ENCODE assay signal across 16 cellular contexts in the genomic region with DNA sequence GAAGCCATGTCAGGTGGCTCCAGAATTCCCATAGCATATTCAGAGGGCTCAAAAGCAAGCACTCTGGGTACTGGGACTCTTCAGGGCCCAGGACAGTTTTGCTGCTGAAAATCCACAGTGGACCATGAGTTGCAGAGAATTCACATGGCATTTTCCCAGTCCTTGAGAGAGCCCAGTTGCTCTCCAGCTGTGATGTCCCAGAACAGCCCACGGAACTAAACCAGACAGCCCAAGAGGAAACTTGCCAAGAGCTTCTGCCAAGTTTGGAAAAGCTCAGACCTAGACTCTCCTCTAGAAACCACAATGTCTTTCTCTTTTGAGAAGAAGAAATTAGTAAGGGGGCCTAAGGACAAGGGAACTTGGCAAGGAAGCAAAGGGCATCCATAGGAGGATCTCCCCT.
DNase-seq lines count a peak whose midpoint lies in the region; ATAC-seq and TF ChIP-seq lines count a peak whose summit lies in the region.
"Had no signal": no experiment of that assay in that cellular context is flagged by ENCODE, and none has a peak within 500 bp of the region (broad histone marks: within the 10 kb centered on the region; RNA-seq: fewer than 3 reads in every experiment).

No MANE protein-coding gene starts in this region.

- peak; percentile 25 for DNase-seq in AG10803 (ENCODE audit: low read depth)
- DNase-seq in brain microvascular endothelial cell, result peak; percentile 16
- DNase-seq in left ventricle myocardium inferior, result peak; percentile 24
- peak; percentile 48 to 64 (median 61) for DNase-seq in ovary
- DNase-seq in NCI-H2196 (lab: John Stamatoyannopoulos, UW; ENCODE audit: unreplicated experiment), result no peak
- no peak for DNase-seq in activated T-helper 1 cell treated with anti-CD3 and anti-CD28 coated beads, Interleukin-12 subunit alpha, Interleukin-12 subunit beta, Interleukin-2, Interleukin-4 antibody, amounts not matched to agents 30 ng/mL and 10 ng/mL and 1 ng/mL, durations not matched to agents 14 hours and 24 hours and 36 hours (ENCODE audit: low spot score)
- DNase-seq: activated CD4-positive, alpha-beta T cell treated with anti-CD3 and anti-CD28 coated beads, Interleukin-2, amount 50 U/mL, for 4 hours; CD4-positive, alpha-beta memory T cell; foreskin keratinocyte; HFFc6; NCI-H1436; NCI-H510A; posterior cingulate gyrus had no signal

- in situ Hi-C loops in brain microvascular endothelial cell (cut with HindIII; ENCODE audit: low pct_ligation_motif_present, low sequenced_read_pairs), result no loop called here

- intact Hi-C loops in left ventricle myocardium inferior (cut with micrococcal nuclease), result no loop called here
- intact Hi-C loops in ovary (cut with DNase I), result no loop called here
- intact Hi-C loops in activated T-helper 1 cell treated with anti-CD3 and anti-CD28 coated beads, Interleukin-12 subunit alpha, Interleukin-12 subunit beta, Interleukin-2, Interleukin-4 antibody, amounts not matched to agents 30 ng/mL and 10 ng/mL and 1 ng/mL, durations not matched to agents 14 hours and 24 hours and 36 hours (cut with micrococcal nuclease), result no loop called here

- ATAC-seq in GM21423 (IDR thresholded peaks at IDR 0.05; ENCODE audit: unreplicated experiment), result no peak
- no peak for ATAC-seq in GM19324 (IDR thresholded peaks at IDR 0.05; ENCODE audit: low FRiP score, unreplicated experiment)
- ATAC-seq: foreskin keratinocyte had no signal

- H3K4me1 Mint-ChIP-seq in activated T-helper 1 cell treated with anti-CD3 and anti-CD28 coated beads, Interleukin-12 subunit alpha, Interleukin-12 subunit beta, Interleukin-2, Interleukin-4 antibody, amounts not matched to agents 30 ng/mL and 10 ng/mL and 1 ng/mL, durations not matched to agents 14 hours and 24 hours and 36 hours (ENCODE audit: low read depth), result no peaks in the 10 kb centered on the region
- H3K4me1 Mint-ChIP-seq: CD4-positive, alpha-beta memory T cell had no signal

- H3K36me3 Mint-ChIP-seq in activated T-helper 1 cell treated with anti-CD3 and anti-CD28 coated beads, Interleukin-12 subunit alpha, Interleukin-12 subunit beta, Interleukin-2, Interleukin-4 antibody, amounts not matched to agents 30 ng/mL and 10 ng/mL and 1 ng/mL, durations not matched to agents 14 hours and 24 hours and 36 hours (ENCODE audit: low read depth), result no peaks in the 10 kb centered on the region
- H3K36me3 Mint-ChIP-seq: CD4-positive, alpha-beta memory T cell had no signal

- H3K36me3 ChIP-seq in brain microvascular endothelial cell (replicated peaks), result no peaks in the 10 kb centered on the region
- no peaks in the 10 kb centered on the region for H3K36me3 ChIP-seq in left ventricle myocardium inferior
- no peaks in the 10 kb centered on the region for H3K36me3 ChIP-seq in ovary

- no peak overlapping the region for H3K4me3 ChIP-seq in AG10803 (ENCODE audit: low read length)
- H3K4me3 ChIP-seq in brain microvascular endothelial cell (ENCODE audit: low read depth, low read length), result no peak overlapping the region
- H3K4me3 ChIP-seq in left ventricle myocardium inferior, result no peak overlapping the region
- H3K4me3 ChIP-seq in ovary, result no peak overlapping the region
- H3K4me3 ChIP-seq: SK-N-MC had no signal

- no peaks in the 10 kb centered on the region for H3K27me3 Mint-ChIP-seq in activated T-helper 1 cell treated with anti-CD3 and anti-CD28 coated beads, Interleukin-12 subunit alpha, Interleukin-12 subunit beta, Interleukin-2, Interleukin-4 antibody, amounts not matched to agents 30 ng/mL and 10 ng/mL and 1 ng/mL, durations not matched to agents 14 hours and 24 hours and 36 hours (ENCODE audit: insufficient read depth)

- no peaks in the 10 kb centered on the region for H3K9me3 ChIP-seq in left ventricle myocardium inferior (replicated peaks)
- H3K9me3 ChIP-seq in ovary, result no peaks in the 10 kb centered on the region

- H3K27ac ChIP-seq in brain microvascular endothelial cell, result no peak overlapping the region
- peak overlapping the region; percentile 54 for H3K27ac ChIP-seq in left ventricle myocardium inferior (replicated peaks)
- no peak overlapping the region for H3K27ac ChIP-seq in ovary
- H3K27ac ChIP-seq: foreskin keratinocyte, SK-N-MC had no signal

- 0 to 6% (median 4%) methylated on average over 1 of the region's 1 CpG for WGBS in ovary, 3 donors

- H3K4me3 Mint-ChIP-seq in activated T-helper 1 cell treated with anti-CD3 and anti-CD28 coated beads, Interleukin-12 subunit alpha, Interleukin-12 subunit beta, Interleukin-2, Interleukin-4 antibody, amounts not matched to agents 30 ng/mL and 10 ng/mL and 1 ng/mL, durations not matched to agents 14 hours and 24 hours and 36 hours, result no peak overlapping the region
- H3K4me3 Mint-ChIP-seq: CD4-positive, alpha-beta memory T cell; HFFc6 had no signal

- no peak for TF ChIP-seq CTCF in AG10803 (conservative IDR thresholded peaks at IDR 0.05; ENCODE audit: low read length)
- no peak for TF ChIP-seq CTCF in brain microvascular endothelial cell (IDR thresholded peaks at IDR 0.05; ENCODE audit: low read depth, low read length, missing control alignments)
- no peak for TF ChIP-seq CTCF in left ventricle myocardium inferior (IDR thresholded peaks at IDR 0.05; ENCODE audit: borderline replicate concordance)
- no peak for TF ChIP-seq CTCF in ovary (IDR thresholded peaks at IDR 0.05)

- TF ChIP-seq EP300 in ovary (IDR thresholded peaks at IDR 0.05), result no peak

- no peak overlapping the region for H3K27ac Mint-ChIP-seq in activated T-helper 1 cell treated with anti-CD3 and anti-CD28 coated beads, Interleukin-12 subunit alpha, Interleukin-12 subunit beta, Interleukin-2, Interleukin-4 antibody, amounts not matched to agents 30 ng/mL and 10 ng/mL and 1 ng/mL, durations not matched to agents 14 hours and 24 hours and 36 hours
- H3K27ac Mint-ChIP-seq: CD4-positive, alpha-beta memory T cell; HFFc6 had no signal

- H3K4me1 ChIP-seq in left ventricle myocardium inferior (peaks cover 32% of the 10 kb centered on the region), ovary (ENCODE audit: insufficient read depth) (peaks cover 5% of the 10 kb centered on the region)
- H3K4me1 ChIP-seq: foreskin keratinocyte had no signal

- no peak for TF ChIP-seq POLR2A in ovary (IDR thresholded peaks at IDR 0.05)

- H3K9me3 Mint-ChIP-seq in activated T-helper 1 cell treated with anti-CD3 and anti-CD28 coated beads, Interleukin-12 subunit alpha, Interleukin-12 subunit beta, Interleukin-2, Interleukin-4 antibody, amounts not matched to agents 30 ng/mL and 10 ng/mL and 1 ng/mL, durations not matched to agents 14 hours and 24 hours and 36 hours, result peaks cover 4% of the 10 kb centered on the region
- H3K9me3 Mint-ChIP-seq: HFFc6 had no signal

- no peaks in the 10 kb centered on the region for H3K27me3 ChIP-seq in brain microvascular endothelial cell (replicated peaks)
- no peaks in the 10 kb centered on the region for H3K27me3 ChIP-seq in left ventricle myocardium inferior (ENCODE audit: low read depth)
- no peaks in the 10 kb centered on the region for H3K27me3 ChIP-seq in ovary
- H3K27me3 ChIP-seq: foreskin keratinocyte had no signal

Comparison
In these comparisons a context has a peak if more than half of its experiments do, and no peak if none do; other contexts are left out.
1. DNase-seq: peak in AG10803 (single experiment), brain microvascular endothelial cell (single experiment), left ventricle myocardium inferior (single experiment) and ovary (5 of 5); none in NCI-H2196 (single experiment) and activated T-helper 1 cell treated with anti-CD3 and anti-CD28 coated beads, Interleukin-12 subunit alpha, Interleukin-12 subunit beta, Interleukin-2, Interleukin-4 antibody, amounts not matched to agents 30 ng/mL and 10 ng/mL and 1 ng/mL, durations not matched to agents 14 hours and 24 hours and 36 hours (single experiment).